Comparison of ENCODE assay signal across 2 cellular contexts in genomic region chr9:124355032-124355940, GRCh38.
TF ChIP-seq lines count a peak whose summit lies in the region.

No MANE protein-coding gene starts in this region.

TF ChIP-seq in WTC11, 78 proteins besides CTCF, POLR2A, EP300 and RAD21 (continued from another document):
- TF ChIP-seq E2F4 (CRISPR knock-in tag; IDR thresholded peaks at IDR 0.05; ENCODE audit: borderline replicate concordance, low read depth) = no peak
- no peak for TF ChIP-seq MLX (CRISPR knock-in tag; IDR thresholded peaks at IDR 0.05)
- TF ChIP-seq ZSCAN18 (CRISPR knock-in tag; IDR thresholded peaks at IDR 0.05) = no peak
- no peak for TF ChIP-seq USF2 (CRISPR knock-in tag; IDR thresholded peaks at IDR 0.05)
- no peak for TF ChIP-seq USF1 (CRISPR knock-in tag; IDR thresholded peaks at IDR 0.05)
- TF ChIP-seq NR3C1 (CRISPR knock-in tag; conservative IDR thresholded peaks at IDR 0.05; ENCODE audit: low read depth) = no peak
- no peak for TF ChIP-seq CREB1 (CRISPR knock-in tag; IDR thresholded peaks at IDR 0.05)
- TF ChIP-seq MXD4 (CRISPR knock-in tag; IDR thresholded peaks at IDR 0.05; ENCODE audit: borderline replicate concordance) = no peak
- no peak for TF ChIP-seq SMAD4 (CRISPR knock-in tag; IDR thresholded peaks at IDR 0.05)
- TF ChIP-seq TCF7 (CRISPR knock-in tag; IDR thresholded peaks at IDR 0.05; ENCODE audit: low read depth) = no peak
- no peak for TF ChIP-seq ELF4 (CRISPR knock-in tag; IDR thresholded peaks at IDR 0.05; ENCODE audit: low read depth)
- TF ChIP-seq NFE2L1 (CRISPR knock-in tag; IDR thresholded peaks at IDR 0.05) = no peak
- TF ChIP-seq ZNF121 (CRISPR knock-in tag; IDR thresholded peaks at IDR 0.05) = no peak

TF ChIP-seq in HepG2, 621 proteins besides CTCF, POLR2A, EP300 and RAD21:
- TF ChIP-seq KIAA2018 (CRISPR knock-in tag; IDR thresholded peaks at IDR 0.05; ENCODE audit: borderline replicate concordance) = no peak
- TF ChIP-seq POLR2G (IDR thresholded peaks at IDR 0.05; ENCODE audit: low read depth, low read length) = 0 out of 2 replicates have a peak, but pooled peaks have one; percentile 13
- TF ChIP-seq NONO (IDR thresholded peaks at IDR 0.05) = no peak
- TF ChIP-seq NONO (CRISPR knock-in tag; conservative IDR thresholded peaks at IDR 0.05) = 0 out of 2 replicates have a peak, but pooled peaks have one; percentile 44
- TF ChIP-seq AGO1 (IDR thresholded peaks at IDR 0.05; ENCODE audit: low read depth, low read length, poor library complexity, severe bottlenecking) = peak; percentile 21
- TF ChIP-seq ZNF609 (CRISPR knock-in tag; IDR thresholded peaks at IDR 0.05; ENCODE audit: borderline replicate concordance) = no peak
- 0 out of 2 replicates have a peak, but pooled peaks have one; percentile 11 for TF ChIP-seq IKZF5 (CRISPR knock-in tag; IDR thresholded peaks at IDR 0.05)
- TF ChIP-seq SNAPC5 (CRISPR knock-in tag; IDR thresholded peaks at IDR 0.05; ENCODE audit: borderline replicate concordance) = no peak
- no peak for TF ChIP-seq GZF1 (CRISPR knock-in tag; IDR thresholded peaks at IDR 0.05)
- peak; percentile 14; the same call in 1 of the 2 replicates for TF ChIP-seq ZNF687 (CRISPR knock-in tag; IDR thresholded peaks at IDR 0.05)
- TF ChIP-seq RBM22 (optimal IDR thresholded peaks at IDR 0.05; ENCODE audit: low read length) = peak; percentile 0
- TF ChIP-seq SSRP1 (CRISPR knock-in tag; IDR thresholded peaks at IDR 0.05) = 0 out of 2 replicates have a peak, but pooled peaks have one; percentile 35
- no peak for TF ChIP-seq FIP1L1 (IDR thresholded peaks at IDR 0.05; ENCODE audit: borderline replicate concordance, insufficient read depth, low read depth, low read length)
- TF ChIP-seq AGO2 (optimal IDR thresholded peaks at IDR 0.05; ENCODE audit: low read depth, low read length) = peak; percentile 55
- peak; percentile 57; the same call in 1 of the 2 replicates for TF ChIP-seq ZC3H13 (CRISPR knock-in tag; IDR thresholded peaks at IDR 0.05)
- TF ChIP-seq FOSL1 (CRISPR knock-in tag; IDR thresholded peaks at IDR 0.05; ENCODE audit: borderline replicate concordance) = no peak
